26 cellular contexts compared by ENCODE assay signal in the genomic region with DNA sequence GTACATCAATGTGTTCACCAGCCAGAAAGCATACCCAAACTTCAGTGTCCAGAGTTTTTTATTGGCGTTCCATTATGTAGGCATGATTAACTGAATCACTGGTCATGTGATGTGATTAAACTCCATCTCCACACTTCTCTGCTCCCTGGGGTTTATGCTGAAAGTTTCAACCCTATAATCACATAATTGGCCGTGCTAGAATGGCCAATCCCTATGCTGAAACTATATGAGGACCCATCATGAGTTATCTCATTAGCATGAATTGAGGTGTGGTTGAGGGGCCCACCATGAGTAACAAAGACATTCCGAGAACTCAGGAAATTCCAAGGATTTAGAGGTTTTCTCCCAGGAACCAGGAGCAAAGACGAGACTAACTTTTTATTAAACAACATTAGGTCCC. TPM values are rescaled to one million over a fixed set of nuclear protein-coding genes. Genes with fewer than 3 reads are reported as not detected.
DNase-seq lines count a peak whose midpoint lies in the region; TF ChIP-seq lines count a peak whose summit lies in the region.
"Had no signal": no experiment of that assay in that cellular context is flagged by ENCODE, and none has a peak within 500 bp of the region (broad histone marks: within the 10 kb centered on the region; RNA-seq: fewer than 3 reads in every experiment).

No MANE protein-coding gene starts in this region.

- H3K9me3 Mint-ChIP-seq in neural progenitor cell, result no peaks in the 10 kb centered on the region
- H3K9me3 Mint-ChIP-seq: activated naive CD8-positive, alpha-beta T cell treated with anti-CD3 and anti-CD28 coated beads for 36 hours; activated T-helper 17 cell treated with anti-CD3 and anti-CD28 coated beads, Interleukin-2, amount 50 U/mL, for 72 hours; brain; effector memory CD8-positive, alpha-beta T cell; naive B cell; stimulated activated memory B cell treated with anti-CD40 and anti-IgM and Interleukin-4, amounts not matched to agents 10 μg/mL and 1 μg/mL and 100 μg/mL, for 72 hours had no signal

- H3K4me3 Mint-ChIP-seq in neural progenitor cell, result no peak overlapping the region
- H3K4me3 Mint-ChIP-seq: activated naive CD8-positive, alpha-beta T cell treated with anti-CD3 and anti-CD28 coated beads for 36 hours; activated T-helper 17 cell treated with anti-CD3 and anti-CD28 coated beads, Interleukin-2, amount 50 U/mL, for 72 hours; brain; CD4-positive, CD25-positive, alpha-beta regulatory T cell; effector memory CD8-positive, alpha-beta T cell; naive B cell; stimulated activated memory B cell treated with anti-CD40 and anti-IgM and Interleukin-4, amounts not matched to agents 10 μg/mL and 1 μg/mL and 100 μg/mL, for 72 hours had no signal

- no peaks in the 10 kb centered on the region for H3K79me2 ChIP-seq in neural progenitor cell (ENCODE audit: low read depth)
- H3K79me2 ChIP-seq: parathyroid adenoma had no signal

- WGBS in ovary, 3 donors, result 72 to 86% (median 73%) methylated on average over 4 of the region's 4 CpGs

- H3K27ac Mint-ChIP-seq in neural progenitor cell, result no peak overlapping the region
- H3K27ac Mint-ChIP-seq: activated naive CD8-positive, alpha-beta T cell treated with anti-CD3 and anti-CD28 coated beads for 36 hours; activated T-helper 17 cell treated with anti-CD3 and anti-CD28 coated beads, Interleukin-2, amount 50 U/mL, for 72 hours; brain; CD4-positive, CD25-positive, alpha-beta regulatory T cell; effector memory CD8-positive, alpha-beta T cell; stimulated activated memory B cell treated with anti-CD40 and anti-IgM and Interleukin-4, amounts not matched to agents 10 μg/mL and 1 μg/mL and 100 μg/mL, for 72 hours had no signal

- H4K20me1 ChIP-seq in neural progenitor cell (ENCODE audit: low read depth), result no peaks in the 10 kb centered on the region

- no peak overlapping the region for H3K4me2 ChIP-seq in neural progenitor cell

- CTCF ChIA-PET in HEK293 (lab: Yijun Ruan, JAX), result no interaction called here

- H2AFZ ChIP-seq in neural progenitor cell (replicated peaks), result peak overlapping the region; percentile 72
- H2AFZ ChIP-seq: parathyroid adenoma had no signal

- no peaks in the 10 kb centered on the region for H3K36me3 Mint-ChIP-seq in neural progenitor cell
- H3K36me3 Mint-ChIP-seq: activated naive CD8-positive, alpha-beta T cell treated with anti-CD3 and anti-CD28 coated beads for 36 hours; brain; CD4-positive, CD25-positive, alpha-beta regulatory T cell; naive B cell; stimulated activated memory B cell treated with anti-CD40 and anti-IgM and Interleukin-4, amounts not matched to agents 10 μg/mL and 1 μg/mL and 100 μg/mL, for 72 hours had no signal

- no peaks in the 10 kb centered on the region for H3K4me1 ChIP-seq in HEK293 (ENCODE audit: control insufficient read depth, insufficient read depth, low read length)
- peaks cover 10% of the 10 kb centered on the region for H3K4me1 ChIP-seq in neural progenitor cell
- no peaks in the 10 kb centered on the region for H3K4me1 ChIP-seq in ovary (ENCODE audit: insufficient read depth)
- H3K4me1 ChIP-seq: esophagus muscularis mucosa, parathyroid adenoma, vagina had no signal

- peaks cover 12% of the 10 kb centered on the region for H3K4me1 Mint-ChIP-seq in neural progenitor cell
- H3K4me1 Mint-ChIP-seq: activated naive CD8-positive, alpha-beta T cell treated with anti-CD3 and anti-CD28 coated beads for 36 hours; activated T-helper 17 cell treated with anti-CD3 and anti-CD28 coated beads, Interleukin-2, amount 50 U/mL, for 72 hours; CD4-positive, CD25-positive, alpha-beta regulatory T cell; naive B cell; stimulated activated memory B cell treated with anti-CD40 and anti-IgM and Interleukin-4, amounts not matched to agents 10 μg/mL and 1 μg/mL and 100 μg/mL, for 72 hours had no signal

- H3K27ac ChIP-seq in HEK293 (ENCODE audit: extremely low read depth, low read depth, low read length) (no peak overlapping the region), neural progenitor cell (no peak overlapping the region), ovary (no peak overlapping the region)
- H3K27ac ChIP-seq: esophagus muscularis mucosa, parathyroid adenoma, vagina had no signal

- no peak for TF ChIP-seq EP300 in ovary (IDR thresholded peaks at IDR 0.05)

- intact Hi-C loops in ovary (cut with DNase I), result no loop called here

- H3F3A ChIP-seq in neural progenitor cell (ENCODE audit: low read depth), result no peaks in the 10 kb centered on the region

- TF ChIP-seq POLR2A in ovary (IDR thresholded peaks at IDR 0.05), result no peak

- no peaks in the 10 kb centered on the region for H3K27me3 ChIP-seq in neural progenitor cell
- no peaks in the 10 kb centered on the region for H3K27me3 ChIP-seq in ovary
- H3K27me3 ChIP-seq: vagina had no signal

- TF ChIP-seq CTCF in AG10803 (conservative IDR thresholded peaks at IDR 0.05; ENCODE audit: low read length) (no peak), HEK293 (tag by site-specific recombination; IDR thresholded peaks at IDR 0.05) (no peak), neural progenitor cell (IDR thresholded peaks at IDR 0.05) (no peak), ovary (IDR thresholded peaks at IDR 0.05) (no peak)

- H3K9me3 ChIP-seq in HEK293 (ENCODE audit: control insufficient read depth, insufficient read depth, low read depth, low read length) (no peaks in the 10 kb centered on the region), neural progenitor cell (ENCODE audit: low read depth) (no peaks in the 10 kb centered on the region), ovary (no peaks in the 10 kb centered on the region)
- H3K9me3 ChIP-seq: esophagus muscularis mucosa, vagina had no signal

- H3K4me3 ChIP-seq in AG10803 (ENCODE audit: low read length) (no peak overlapping the region), HEK293 (ENCODE audit: low read depth, low read length) (no peak overlapping the region), neural progenitor cell (no peak overlapping the region), ovary (no peak overlapping the region)
- H3K4me3 ChIP-seq: esophagus muscularis mucosa, vagina had no signal

- H3K9ac ChIP-seq in neural progenitor cell, result no peak overlapping the region
- H3K9ac ChIP-seq: parathyroid adenoma had no signal

- DNase-seq in AG10803 (ENCODE audit: low read depth) (peak; percentile 73), amniotic epithelial cell (ENCODE audit: low read depth) (peak; percentile 75), neural progenitor cell (ENCODE audit: low spot score) (no peak), ovary (no peak), germinal center (ENCODE audit: low spot score) (no peak), NOMO-1 (lab: John Stamatoyannopoulos, UW; ENCODE audit: unreplicated experiment in 2 of 2) (no peak)
- no peak for DNase-seq in activated naive CD4-positive, alpha-beta T cell treated with anti-CD3 and anti-CD28 coated beads, Interleukin-2, amount 50 U/mL, for 16 hours
- DNase-seq: ACHN; activated CD4-positive, alpha-beta T cell treated with anti-CD3 and anti-CD28 coated beads for 48 hours; activated naive CD8-positive, alpha-beta T cell treated with anti-CD3 and anti-CD28 coated beads for 36 hours; CD4-positive, CD25-positive, alpha-beta regulatory T cell; DMS153; effector memory CD8-positive, alpha-beta T cell; Kasumi-1; left colon; mesenchymal stem cell; naive B cell; NCI-H1105; stimulated activated CD4-positive, alpha-beta T cell treated with anti-CD3 and anti-CD28 coated beads, Interleukin-1b, Interleukin-23, amount 100 ng/mL, for 48 hours had no signal

- POLR2A ChIA-PET in HEK293 (lab: Yijun Ruan, JAX), result no interaction called here

- no peaks in the 10 kb centered on the region for H3K36me3 ChIP-seq in HEK293 (ENCODE audit: control insufficient read depth in 2 of 2, insufficient read depth in 1 of 2, low read length in 2 of 2)
- no peaks in the 10 kb centered on the region for H3K36me3 ChIP-seq in neural progenitor cell
- no peaks in the 10 kb centered on the region for H3K36me3 ChIP-seq in ovary
- H3K36me3 ChIP-seq: esophagus muscularis mucosa, vagina had no signal

- H3K27me3 Mint-ChIP-seq in neural progenitor cell (ENCODE audit: insufficient read depth, low read depth), result peaks cover 2% of the 10 kb centered on the region

TF ChIP-seq in HEK293, 187 proteins besides CTCF, POLR2A, EP300 and RAD21 (continues in another document):
- TF ChIP-seq, protein P1, sequence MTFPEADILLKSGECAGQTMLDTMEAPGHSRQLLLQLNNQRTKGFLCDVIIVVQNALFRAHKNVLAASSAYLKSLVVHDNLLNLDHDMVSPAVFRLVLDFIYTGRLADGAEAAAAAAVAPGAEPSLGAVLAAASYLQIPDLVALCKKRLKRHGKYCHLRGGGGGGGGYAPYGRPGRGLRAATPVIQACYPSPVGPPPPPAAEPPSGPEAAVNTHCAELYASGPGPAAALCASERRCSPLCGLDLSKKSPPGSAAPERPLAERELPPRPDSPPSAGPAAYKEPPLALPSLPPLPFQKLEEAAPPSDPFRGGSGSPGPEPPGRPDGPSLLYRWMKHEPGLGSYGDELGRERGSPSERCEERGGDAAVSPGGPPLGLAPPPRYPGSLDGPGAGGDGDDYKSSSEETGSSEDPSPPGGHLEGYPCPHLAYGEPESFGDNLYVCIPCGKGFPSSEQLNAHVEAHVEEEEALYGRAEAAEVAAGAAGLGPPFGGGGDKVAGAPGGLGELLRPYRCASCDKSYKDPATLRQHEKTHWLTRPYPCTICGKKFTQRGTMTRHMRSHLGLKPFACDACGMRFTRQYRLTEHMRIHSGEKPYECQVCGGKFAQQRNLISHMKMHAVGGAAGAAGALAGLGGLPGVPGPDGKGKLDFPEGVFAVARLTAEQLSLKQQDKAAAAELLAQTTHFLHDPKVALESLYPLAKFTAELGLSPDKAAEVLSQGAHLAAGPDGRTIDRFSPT (tag by site-specific recombination; IDR thresholded peaks at IDR 0.05), result no peak
- TF ChIP-seq ZBTB17 (tag by site-specific recombination; IDR thresholded peaks at IDR 0.05) (peak; percentile 47), ZNF19 (tag by site-specific recombination; IDR thresholded peaks at IDR 0.05; ENCODE audit: low read depth) (no peak), SP7 (tag by site-specific recombination; IDR thresholded peaks at IDR 0.05) (peak; percentile 76)

RNA-seq across cellular contexts. Expression of a gene that starts 31.8 kb away (rescaled TPM):
- 35.4 and 52.1 TPM in 2 replicates for total RNA-seq in neural progenitor cell (ENCODE audit: low replicate concordance)
- 10 to 100 TPM; 18.2 to 31.7 (median 27.0) TPM for total RNA-seq in ovary
- polyA plus RNA-seq in ovary, result 10 to 100 TPM; 11.2 to 17.9 TPM

Comparison
In these comparisons a context has a peak if more than half of its experiments do, and no peak if none do; other contexts are left out.
1. DNase-seq: peak in AG10803 (single experiment) and amniotic epithelial cell (single experiment); none in neural progenitor cell (single experiment), activated naive CD4-positive, alpha-beta T cell treated with anti-CD3 and anti-CD28 coated beads, Interleukin-2, amount 50 U/mL, for 16 hours (single experiment), ovary (0 of 5), germinal center (single experiment) and NOMO-1 (0 of 2).